In genomic region chr11:11157201-11157600, GRCh38 we compare ENCODE assay signal across 9 cellular contexts.
DNase-seq lines count a peak whose midpoint lies in the region; ATAC-seq and FAIRE-seq lines count a peak whose summit lies in the region.
"Had no signal": no experiment of that assay in that cellular context is flagged by ENCODE, and none has a peak within 500 bp of the region (broad histone marks: within the 10 kb centered on the region; RNA-seq: fewer than 3 reads in every experiment).

No MANE protein-coding gene starts in this region.

- H3K27ac Mint-ChIP-seq in T-helper 2 cell treated with Interferon-gamma antibody and Interleukin-4, amounts not matched to agents 5 μg/mL and 100 μg/mL, for 36 hours = no peak overlapping the region
- no peak overlapping the region for H3K27ac Mint-ChIP-seq in activated naive CD8-positive, alpha-beta T cell treated with anti-CD3 and anti-CD28 coated beads for 36 hours
- H3K27ac Mint-ChIP-seq: dendritic cell treated with granulocyte-macrophage colony-stimulating factor and Interleukin-4, amounts not matched to agents 40 ng/mL and 50 ng/mL, for 4 days had no signal

- no peak for FAIRE-seq in GM19239 (lab: Jason Lieb, UNC)

- no peak overlapping the region for H3K4me3 Mint-ChIP-seq in T-helper 2 cell treated with Interferon-gamma antibody and Interleukin-4, amounts not matched to agents 5 μg/mL and 100 μg/mL, for 36 hours
- no peak overlapping the region for H3K4me3 Mint-ChIP-seq in activated naive CD8-positive, alpha-beta T cell treated with anti-CD3 and anti-CD28 coated beads for 36 hours
- H3K4me3 Mint-ChIP-seq: dendritic cell treated with granulocyte-macrophage colony-stimulating factor and Interleukin-4, amounts not matched to agents 40 ng/mL and 50 ng/mL, for 4 days had no signal

- no peaks in the 10 kb centered on the region for H3K27me3 Mint-ChIP-seq in T-helper 2 cell treated with Interferon-gamma antibody and Interleukin-4, amounts not matched to agents 5 μg/mL and 100 μg/mL, for 36 hours (ENCODE audit: low read depth)
- no peaks in the 10 kb centered on the region for H3K27me3 Mint-ChIP-seq in activated naive CD8-positive, alpha-beta T cell treated with anti-CD3 and anti-CD28 coated beads for 36 hours

- H3K36me3 Mint-ChIP-seq in T-helper 2 cell treated with Interferon-gamma antibody and Interleukin-4, amounts not matched to agents 5 μg/mL and 100 μg/mL, for 36 hours (ENCODE audit: low read depth) = peaks cover 9% of the 10 kb centered on the region
- H3K36me3 Mint-ChIP-seq in activated naive CD8-positive, alpha-beta T cell treated with anti-CD3 and anti-CD28 coated beads for 36 hours = peaks cover 5% of the 10 kb centered on the region

- peaks cover 3% of the 10 kb centered on the region for H3K9me3 Mint-ChIP-seq in T-helper 2 cell treated with Interferon-gamma antibody and Interleukin-4, amounts not matched to agents 5 μg/mL and 100 μg/mL, for 36 hours
- no peaks in the 10 kb centered on the region for H3K9me3 Mint-ChIP-seq in activated naive CD8-positive, alpha-beta T cell treated with anti-CD3 and anti-CD28 coated beads for 36 hours

- peaks cover 14% of the 10 kb centered on the region for H3K4me1 Mint-ChIP-seq in T-helper 2 cell treated with Interferon-gamma antibody and Interleukin-4, amounts not matched to agents 5 μg/mL and 100 μg/mL, for 36 hours (ENCODE audit: low read depth)
- H3K4me1 Mint-ChIP-seq in activated naive CD8-positive, alpha-beta T cell treated with anti-CD3 and anti-CD28 coated beads for 36 hours = peaks cover 10% of the 10 kb centered on the region

- DNase-seq in T-helper 2 cell (peak in 4 of 5 experiments; percentile 18 to 64 (median 32)), OCI-M1 (lab: John Stamatoyannopoulos, UW) (peak; percentile 16), kidney tubule cell (ENCODE audit: low spot score) (peak; percentile 26), GM19239 (ENCODE audit: insufficient read length, low spot score) (no peak)
- no peak for DNase-seq in T-helper 2 cell treated with Interferon-gamma antibody and Interleukin-4, amounts not matched to agents 5 μg/mL and 100 μg/mL, for 36 hours (ENCODE audit: low spot score)
- DNase-seq in activated naive CD8-positive, alpha-beta T cell treated with anti-CD3 and anti-CD28 coated beads for 36 hours = peak; percentile 31

- ATAC-seq in HG03025 (IDR thresholded peaks at IDR 0.05; ENCODE audit: low FRiP score, unreplicated experiment) = no peak
- ATAC-seq in HG02870 (IDR thresholded peaks at IDR 0.05; ENCODE audit: unreplicated experiment) = no peak

Comparison
In these comparisons a context has a peak if more than half of its experiments do, and no peak if none do; other contexts are left out.
1. DNase-seq: peak in T-helper 2 cell (4 of 5), OCI-M1 (single experiment), activated naive CD8-positive, alpha-beta T cell treated with anti-CD3 and anti-CD28 coated beads for 36 hours (single experiment) and kidney tubule cell (single experiment); none in T-helper 2 cell treated with Interferon-gamma antibody and Interleukin-4, amounts not matched to agents 5 μg/mL and 100 μg/mL, for 36 hours (single experiment) and GM19239 (single experiment).